Comparison of ENCODE assay signal across 16 cellular contexts in genomic region chr7:55026867-55027490, GRCh38. TPM values are rescaled to one million over a fixed set of nuclear protein-coding genes. Genes with fewer than 3 reads are reported as not detected.
DNase-seq lines count a peak whose midpoint lies in the region; ATAC-seq and TF ChIP-seq lines count a peak whose summit lies in the region.
"Had no signal": no experiment of that assay in that cellular context is flagged by ENCODE, and none has a peak within 500 bp of the region (broad histone marks: within the 10 kb centered on the region; RNA-seq: fewer than 3 reads in every experiment).

No MANE protein-coding gene starts in this region.

- CTCF ChIA-PET in activated CD8-positive, alpha-beta T cell treated with anti-CD3 and anti-CD28 coated beads, Interleukin-2, amount 10 ng/mL, durations not matched to agents 7 days and 5 days (lab: Charles Lee) = no interaction called here

- H3K4me1 Mint-ChIP-seq in chondrocyte (ENCODE audit: low read depth) = peaks cover 76% of the 10 kb centered on the region
- H3K4me1 Mint-ChIP-seq in activated CD8-positive, alpha-beta T cell treated with anti-CD3 and anti-CD28 coated beads, Interleukin-2, amount 10 ng/mL, durations not matched to agents 7 days and 5 days (ENCODE audit: low read depth) = no peaks in the 10 kb centered on the region
- H3K4me1 Mint-ChIP-seq: activated CD4-positive, alpha-beta T cell treated with anti-CD3 and anti-CD28 coated beads for 36 hours; memory B cell had no signal

- no peak for TF ChIP-seq POLR2A in stomach (IDR thresholded peaks at IDR 0.05)

- 51 to 72% (median 57%) methylated on average over 4 of the region's 4 CpGs for WGBS in stomach, 5 donors

- H3K27me3 ChIP-seq in stomach = no peaks in the 10 kb centered on the region
- H3K27me3 ChIP-seq: BLaER1 treated with 17β-estradiol and CSF1 and Interleukin-3, amounts not matched to agents 10 nM and 100 nM had no signal

- TF ChIP-seq CTCF in chondrocyte (IDR thresholded peaks at IDR 0.05) = no peak
- no peak for TF ChIP-seq CTCF in stomach (IDR thresholded peaks at IDR 0.05)

- peak overlapping the region in 4 of 5 donors; percentile 30 to 68 (median 62) for H3K27ac ChIP-seq in stomach
- H3K27ac ChIP-seq: BLaER1 treated with 17β-estradiol and CSF1 and Interleukin-3, amounts not matched to agents 10 nM and 100 nM; SK-N-MC had no signal

- H3K36me3 Mint-ChIP-seq in chondrocyte (ENCODE audit: low read depth) = peaks cover 2% of the 10 kb centered on the region
- H3K36me3 Mint-ChIP-seq in activated CD8-positive, alpha-beta T cell treated with anti-CD3 and anti-CD28 coated beads, Interleukin-2, amount 10 ng/mL, durations not matched to agents 7 days and 5 days (ENCODE audit: low read depth) = no peaks in the 10 kb centered on the region
- H3K36me3 Mint-ChIP-seq: memory B cell had no signal

- H3K4me3 ChIP-seq in stomach = no peak overlapping the region
- H3K4me3 ChIP-seq: BLaER1 treated with 17β-estradiol and CSF1 and Interleukin-3, amounts not matched to agents 10 nM and 100 nM; SK-N-MC had no signal

- ATAC-seq in GM21786 (IDR thresholded peaks at IDR 0.05; ENCODE audit: unreplicated experiment) = no peak
- ATAC-seq in activated CD8-positive, alpha-beta T cell treated with anti-CD3 and anti-CD28 coated beads, Interleukin-2, amount 10 ng/mL, durations not matched to agents 7 days and 5 days = no peak
- ATAC-seq: activated CD4-positive, alpha-beta T cell treated with anti-CD3 and anti-CD28 coated beads for 36 hours had no signal

- DNase-seq in GM03348 (ENCODE audit: low spot score) = peak; percentile 52
- DNase-seq in chondrocyte (ENCODE audit: low spot score) = no peak
- DNase-seq in islet precursor cell = peak; percentile 71
- DNase-seq in stomach = no peak
- DNase-seq in germinal center (ENCODE audit: low spot score) = no peak
- DNase-seq in NCI-H2227 treated with DMSO at 0.1 percent for 48 hours (lab: John Stamatoyannopoulos, UW) = no peak
- no peak for DNase-seq in activated CD8-positive, alpha-beta T cell treated with anti-CD3 and anti-CD28 coated beads, Interleukin-2, amount 10 ng/mL, durations not matched to agents 7 days and 5 days
- DNase-seq: activated CD4-positive, alpha-beta T cell treated with anti-CD3 and anti-CD28 coated beads for 36 hours; activated gamma-delta T cell; NCI-H1105 treated with DMSO at 0.1 percent for 48 hours; NCI-H526 treated with DMSO at 0.1 percent for 48 hours had no signal

- peaks cover 6 to 89% (median 42%) of the 10 kb centered on the region in 4 donors for H3K4me1 ChIP-seq in stomach

- no peak for TF ChIP-seq EP300 in stomach (IDR thresholded peaks at IDR 0.05)

- POLR2A ChIA-PET in activated CD8-positive, alpha-beta T cell treated with anti-CD3 and anti-CD28 coated beads, Interleukin-2, amount 10 ng/mL, durations not matched to agents 7 days and 5 days (lab: Charles Lee) = no interaction called here

- no peaks in the 10 kb centered on the region for H3K36me3 ChIP-seq in stomach
- H3K36me3 ChIP-seq: BLaER1 treated with 17β-estradiol and CSF1 and Interleukin-3, amounts not matched to agents 10 nM and 100 nM had no signal

- no peaks in the 10 kb centered on the region for H3K9me3 Mint-ChIP-seq in chondrocyte (ENCODE audit: low read depth)
- H3K9me3 Mint-ChIP-seq in activated CD8-positive, alpha-beta T cell treated with anti-CD3 and anti-CD28 coated beads, Interleukin-2, amount 10 ng/mL, durations not matched to agents 7 days and 5 days (ENCODE audit: insufficient read depth) = no peaks in the 10 kb centered on the region
- H3K9me3 Mint-ChIP-seq: memory B cell had no signal

- H3K9me3 ChIP-seq in stomach = no peaks in the 10 kb centered on the region
- H3K9me3 ChIP-seq: BLaER1 treated with 17β-estradiol and CSF1 and Interleukin-3, amounts not matched to agents 10 nM and 100 nM had no signal

- H3K4me3 Mint-ChIP-seq in chondrocyte (ENCODE audit: unreplicated experiment) = no peak overlapping the region
- no peak overlapping the region for H3K4me3 Mint-ChIP-seq in activated CD8-positive, alpha-beta T cell treated with anti-CD3 and anti-CD28 coated beads, Interleukin-2, amount 10 ng/mL, durations not matched to agents 7 days and 5 days
- H3K4me3 Mint-ChIP-seq: activated CD4-positive, alpha-beta T cell treated with anti-CD3 and anti-CD28 coated beads for 36 hours; memory B cell had no signal

- no peaks in the 10 kb centered on the region for H3K27me3 Mint-ChIP-seq in chondrocyte (ENCODE audit: low read depth)
- H3K27me3 Mint-ChIP-seq in activated CD8-positive, alpha-beta T cell treated with anti-CD3 and anti-CD28 coated beads, Interleukin-2, amount 10 ng/mL, durations not matched to agents 7 days and 5 days (ENCODE audit: low read depth) = peaks cover 3% of the 10 kb centered on the region
- H3K27me3 Mint-ChIP-seq: progenitor cell of endocrine pancreas had no signal

- intact Hi-C loops in stomach (cut with DNase I; ENCODE audit: low total_unique reads) = no loop called here

- H3K27ac Mint-ChIP-seq in chondrocyte (ENCODE audit: unreplicated experiment) = peak overlapping the region; percentile 73
- no peak overlapping the region for H3K27ac Mint-ChIP-seq in activated CD8-positive, alpha-beta T cell treated with anti-CD3 and anti-CD28 coated beads, Interleukin-2, amount 10 ng/mL, durations not matched to agents 7 days and 5 days
- H3K27ac Mint-ChIP-seq: activated CD4-positive, alpha-beta T cell treated with anti-CD3 and anti-CD28 coated beads for 36 hours; memory B cell had no signal

RNA-seq across cellular contexts. Expression of gene EGFR, which starts 8.2 kb away (rescaled TPM):
- total RNA-seq in chondrocyte (13.6 to 27.4 TPM (median 25.5 TPM) in 3 replicates), stomach (10 to 100 TPM; 31.7 to 43.4 (median 35.2) TPM)
- 10 to 100 TPM in 1 of 3 donors, 1 to 10 TPM in 2; 3.4 to 10.9 (median 3.5) TPM for polyA plus RNA-seq in stomach
- not detected for total RNA-seq in activated CD8-positive, alpha-beta T cell treated with anti-CD3 and anti-CD28 coated beads, Interleukin-2, amount 10 ng/mL, durations not matched to agents 7 days and 5 days

Comparison
In these comparisons a context has a peak if more than half of its experiments do, and no peak if none do; other contexts are left out.
1. DNase-seq: peak in GM03348 (single experiment) and islet precursor cell (single experiment); none in chondrocyte (single experiment), stomach (single experiment), germinal center (single experiment), NCI-H2227 treated with DMSO at 0.1 percent for 48 hours (single experiment) and activated CD8-positive, alpha-beta T cell treated with anti-CD3 and anti-CD28 coated beads, Interleukin-2, amount 10 ng/mL, durations not matched to agents 7 days and 5 days (single experiment).
2. RNA of gene EGFR, which starts 8.2 kb away (total RNA-seq): 31.7 to 43.4 TPM in stomach and 13.6 to 27.4 TPM in chondrocyte; not detected in activated CD8-positive, alpha-beta T cell treated with anti-CD3 and anti-CD28 coated beads, Interleukin-2, amount 10 ng/mL, durations not matched to agents 7 days and 5 days; every median in the first group is over 10 times any median in the second.